Comparison of ENCODE assay signal across 8 cellular contexts in genomic region chr13:46288570-46289259, GRCh38.
DNase-seq lines count a peak whose midpoint lies in the region; ATAC-seq and TF ChIP-seq lines count a peak whose summit lies in the region.

No MANE protein-coding gene starts in this region.

- CTCF ChIA-PET in GM10248 (lab: Yijun Ruan, JAX): interaction anchor here (0.8 to 2.5 kb wide), 16 partner anchors 8 to 665 kb away, joined by 3 to 17 read pairs (median 4); no protein-coding TSS in a partner anchor

- intact Hi-C loops in posterior vena cava (cut with DNase I): no loop called here
- intact Hi-C loops in Right ventricle myocardium inferior (cut with DNase I): no loop called here

- H3K9me3 Mint-ChIP-seq in endodermal cell (no peaks in the 10 kb centered on the region), nephron (no peaks in the 10 kb centered on the region)

- POLR2A ChIA-PET in GM10248 (lab: Yijun Ruan, JAX): no interaction called here

- H3K36me3 Mint-ChIP-seq in endodermal cell (ENCODE audit: low read depth): no peaks in the 10 kb centered on the region
- no peaks in the 10 kb centered on the region for H3K36me3 Mint-ChIP-seq in nephron (ENCODE audit: low read depth)

- H3K4me3 Mint-ChIP-seq in endodermal cell (no peak overlapping the region), nephron (no peak overlapping the region)

- no peaks in the 10 kb centered on the region for H3K36me3 ChIP-seq in endodermal cell (ENCODE audit: control insufficient read depth, insufficient read depth, low read length)

- H3K4me1 Mint-ChIP-seq in endodermal cell (peaks cover 14% of the 10 kb centered on the region), nephron (no peaks in the 10 kb centered on the region)

- peak; percentile 48 for ATAC-seq in HG03565 (IDR thresholded peaks at IDR 0.05; ENCODE audit: unreplicated experiment)
- no peak for ATAC-seq in Right ventricle myocardium inferior

- H3K9ac ChIP-seq in endodermal cell (ENCODE audit: extremely low read depth, low read length, poor library complexity, severe bottlenecking): no peak overlapping the region

- H3K27me3 Mint-ChIP-seq in endodermal cell (ENCODE audit: insufficient read depth) (no peaks in the 10 kb centered on the region), nephron (ENCODE audit: low read depth) (no peaks in the 10 kb centered on the region)

- 88 to 100% methylated on average over 3 to 5 of the region's 5 CpGs for WGBS in endodermal cell (ENCODE audit: insufficient coverage in 1 of 2, insufficient read length in 1 of 2), 2 experiments

- TF ChIP-seq CTCF in AG09309 (IDR thresholded peaks at IDR 0.05; ENCODE audit: control insufficient read depth, insufficient read depth, low read depth, low read length, missing control alignments) (peak; percentile 76), GM10248 (IDR thresholded peaks at IDR 0.05; ENCODE audit: control extremely low read depth, extremely low read depth, low read depth, missing control alignments) (peak; percentile 74), endodermal cell (conservative IDR thresholded peaks at IDR 0.05) (peak; percentile 93), nephron (IDR thresholded peaks at IDR 0.05; ENCODE audit: unreplicated experiment in 3 of 3) (peak; percentile 57 to 74 (median 69))

- no peak for DNase-seq in AG09309 (ENCODE audit: low read depth)
- peak; percentile 59 for DNase-seq in GM10248 (ENCODE audit: extremely low spot score)
- peak; percentile 3 for DNase-seq in OCI-M2 (lab: John Stamatoyannopoulos, UW; ENCODE audit: unreplicated experiment)
- DNase-seq in endodermal cell: no peak
- DNase-seq in posterior vena cava (ENCODE audit: low spot score): no peak
- no peak for DNase-seq in Right ventricle myocardium inferior (ENCODE audit: missing footprints)

- H3K27ac Mint-ChIP-seq in endodermal cell (no peak overlapping the region), nephron (no peak overlapping the region)

- H3K4me3 ChIP-seq in AG09309 (ENCODE audit: control insufficient read depth, low read depth, low read length) (no peak overlapping the region), endodermal cell (ENCODE audit: low read length) (no peak overlapping the region)

- no peaks in the 10 kb centered on the region for H3K27me3 ChIP-seq in endodermal cell (ENCODE audit: control insufficient read depth, insufficient read depth, low read length, poor library complexity, severe bottlenecking)

- no peaks in the 10 kb centered on the region for H3K4me1 ChIP-seq in endodermal cell (ENCODE audit: control insufficient read depth, insufficient read depth, low read length)

- H3K9me3 ChIP-seq in endodermal cell (ENCODE audit: control insufficient read depth, low read length): no peaks in the 10 kb centered on the region

- no peak overlapping the region for H3K27ac ChIP-seq in endodermal cell (ENCODE audit: low read depth, low read length)

Comparison
In these comparisons a context has a peak if more than half of its experiments do, and no peak if none do; other contexts are left out.
1. DNase-seq: peak in GM10248 (single experiment) and OCI-M2 (single experiment); none in AG09309 (single experiment), endodermal cell (single experiment), posterior vena cava (single experiment) and Right ventricle myocardium inferior (single experiment).
2. Peak in every context shown above with its lines, with median percentiles within 50 percentile points of each other: CTCF ChIP-seq.